In the genomic region with DNA sequence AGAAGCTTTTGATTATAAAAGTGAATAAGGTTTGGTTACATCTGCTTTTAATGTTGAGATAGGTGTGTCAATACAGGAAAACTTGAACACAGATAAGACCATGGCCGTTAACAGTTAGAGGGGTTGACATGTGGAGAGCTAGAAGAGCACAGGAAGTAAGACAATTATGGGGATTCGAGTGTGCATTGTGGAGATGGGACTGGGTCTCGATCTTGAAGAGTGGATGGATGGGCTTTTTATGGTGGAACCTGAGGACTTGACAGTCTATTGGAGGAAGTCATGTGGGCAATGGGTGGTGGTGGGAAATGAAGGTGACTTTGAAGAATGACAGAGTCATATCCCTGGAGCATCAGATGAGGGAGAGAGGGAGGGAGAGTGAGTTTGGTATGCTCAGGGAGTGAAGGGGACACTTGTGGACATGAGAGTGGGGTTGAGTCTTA, we compare ENCODE assay signal across 12 cellular contexts. TPM values are rescaled to one million over a fixed set of nuclear protein-coding genes. Genes with fewer than 3 reads are reported as not detected.
DNase-seq lines count a peak whose midpoint lies in the region; ATAC-seq lines count a peak whose summit lies in the region.
"Had no signal": no experiment of that assay in that cellular context is flagged by ENCODE, and none has a peak within 500 bp of the region (broad histone marks: within the 10 kb centered on the region; RNA-seq: fewer than 3 reads in every experiment).

No MANE protein-coding gene starts in this region.

- H2BK5ac ChIP-seq in trophoblast cell (ENCODE audit: low read depth, low read length, poor library complexity) = no peak overlapping the region

- no peak for ATAC-seq in activated naive CD8-positive, alpha-beta T cell treated with anti-CD3 and anti-CD28 coated beads, Interleukin-2, amount 50 U/mL, for 24 hours
- ATAC-seq in left colon (no peak), left lobe of liver (no peak), GM21576 (IDR thresholded peaks at IDR 0.05; ENCODE audit: unreplicated experiment) (no peak)

- no peak overlapping the region for H2AFZ ChIP-seq in trophoblast cell (ENCODE audit: insufficient read depth, low read length, poor library complexity)

- no peak overlapping the region for H3K4me3 ChIP-seq in trophoblast cell (ENCODE audit: low read depth, low read length)
- H3K4me3 ChIP-seq: ascending aorta, HAP-1 had no signal

- no peak overlapping the region for H4K91ac ChIP-seq in trophoblast cell (ENCODE audit: low read depth, low read length)

- H2AK5ac ChIP-seq in trophoblast cell (ENCODE audit: low read length) = no peak overlapping the region

- H3K4me1 ChIP-seq in trophoblast cell (ENCODE audit: control insufficient read depth in 1 of 2, insufficient read depth in 2 of 2, low read length in 2 of 2) = peaks cover 4 to 7% of the 10 kb centered on the region in 2 experiments

- H3K4me3 Mint-ChIP-seq in activated T-cell treated with anti-CD3 and anti-CD28 coated beads, Interleukin-2, amount 50 U/mL, for 24 hours = peak overlapping the region; percentile 0
- H3K4me3 Mint-ChIP-seq in activated naive CD8-positive, alpha-beta T cell treated with anti-CD3 and anti-CD28 coated beads, Interleukin-2, amount 50 U/mL, for 24 hours = no peak overlapping the region

- H3K23ac ChIP-seq in trophoblast cell (ENCODE audit: low read length) = no peak overlapping the region

- no peak for DNase-seq in activated T-cell treated with anti-CD3 and anti-CD28 coated beads, Interleukin-2, amount 50 U/mL, for 24 hours
- DNase-seq in activated T-cell treated with anti-CD3 and anti-CD28 coated beads for 4 hours (no peak), trophoblast cell (no peak), left colon (no peak), left lobe of liver (ENCODE audit: low spot score) (no peak)
- DNase-seq in activated naive CD8-positive, alpha-beta T cell treated with anti-CD3 and anti-CD28 coated beads, Interleukin-2, amount 50 U/mL, for 24 hours = no peak
- DNase-seq: DMS 273 treated with DMSO at 0.1 percent for 48 hours, T-helper 9 cell had no signal

- H4K8ac ChIP-seq in trophoblast cell (ENCODE audit: low read depth, low read length) = no peak overlapping the region

- H3K27me3 Mint-ChIP-seq in activated T-cell treated with anti-CD3 and anti-CD28 coated beads, Interleukin-2, amount 50 U/mL, for 24 hours = no peaks in the 10 kb centered on the region
- no peaks in the 10 kb centered on the region for H3K27me3 Mint-ChIP-seq in activated naive CD8-positive, alpha-beta T cell treated with anti-CD3 and anti-CD28 coated beads, Interleukin-2, amount 50 U/mL, for 24 hours

- H3K18ac ChIP-seq in trophoblast cell (ENCODE audit: low read length) = no peak overlapping the region

- no peak overlapping the region for H3K14ac ChIP-seq in trophoblast cell (ENCODE audit: low read length)

- H3K79me2 ChIP-seq in trophoblast cell (ENCODE audit: control insufficient read depth, insufficient read depth, low read length, poor library complexity) = peaks cover 35% of the 10 kb centered on the region

- H2BK120ac ChIP-seq in trophoblast cell (ENCODE audit: insufficient read depth, low read length, poor library complexity) = no peak overlapping the region

- no peaks in the 10 kb centered on the region for H3K9me3 ChIP-seq in KOPT-K1 (ENCODE audit: insufficient read depth, low read length, poor library complexity, severe bottlenecking)
- no peaks in the 10 kb centered on the region for H3K9me3 ChIP-seq in trophoblast cell (ENCODE audit: insufficient read depth, low read depth, low read length)
- H3K9me3 ChIP-seq: ascending aorta, HAP-1 had no signal

- H3K27ac ChIP-seq in KOPT-K1 (ENCODE audit: low read depth, low read length, poor library complexity, severe bottlenecking) (peak overlapping the region; percentile 55), trophoblast cell (ENCODE audit: low read depth, low read length) (no peak overlapping the region)
- H3K27ac ChIP-seq: ascending aorta had no signal

- no peak overlapping the region for H3K9ac ChIP-seq in trophoblast cell (ENCODE audit: low read length)

- H2BK12ac ChIP-seq in trophoblast cell (ENCODE audit: low read length) = no peak overlapping the region

- H3K36me3 Mint-ChIP-seq in activated T-cell treated with anti-CD3 and anti-CD28 coated beads, Interleukin-2, amount 50 U/mL, for 24 hours (ENCODE audit: low read depth) = peaks cover 36% of the 10 kb centered on the region
- peaks cover 23% of the 10 kb centered on the region for H3K36me3 Mint-ChIP-seq in activated naive CD8-positive, alpha-beta T cell treated with anti-CD3 and anti-CD28 coated beads, Interleukin-2, amount 50 U/mL, for 24 hours (ENCODE audit: low read depth)

- no peak overlapping the region for H4K12ac ChIP-seq in trophoblast cell (ENCODE audit: low read depth, low read length)

- no peaks in the 10 kb centered on the region for H3K36me3 ChIP-seq in KOPT-K1 (ENCODE audit: insufficient read depth, low read length)
- no peaks in the 10 kb centered on the region for H3K36me3 ChIP-seq in trophoblast cell (ENCODE audit: control insufficient read depth in 1 of 2, insufficient read depth in 2 of 2, low read length in 2 of 2)
- H3K36me3 ChIP-seq: ascending aorta, HAP-1 had no signal

- WGBS in trophoblast cell (ENCODE audit: extremely low coverage, insufficient coverage, insufficient read length) = no CpG with 5 or more reads among the region's 3 CpGs

- H3K27ac Mint-ChIP-seq in activated T-cell treated with anti-CD3 and anti-CD28 coated beads, Interleukin-2, amount 50 U/mL, for 24 hours = peak overlapping the region; percentile 84
- peak overlapping the region; percentile 46 for H3K27ac Mint-ChIP-seq in activated naive CD8-positive, alpha-beta T cell treated with anti-CD3 and anti-CD28 coated beads, Interleukin-2, amount 50 U/mL, for 24 hours

- H3K9me3 Mint-ChIP-seq in activated T-cell treated with anti-CD3 and anti-CD28 coated beads, Interleukin-2, amount 50 U/mL, for 24 hours = peaks cover 5% of the 10 kb centered on the region
- H3K9me3 Mint-ChIP-seq in activated naive CD8-positive, alpha-beta T cell treated with anti-CD3 and anti-CD28 coated beads, Interleukin-2, amount 50 U/mL, for 24 hours = peaks cover 3% of the 10 kb centered on the region

- peaks cover 85% of the 10 kb centered on the region for H3K4me1 Mint-ChIP-seq in activated T-cell treated with anti-CD3 and anti-CD28 coated beads, Interleukin-2, amount 50 U/mL, for 24 hours (ENCODE audit: low read depth)
- peaks cover 82% of the 10 kb centered on the region for H3K4me1 Mint-ChIP-seq in activated naive CD8-positive, alpha-beta T cell treated with anti-CD3 and anti-CD28 coated beads, Interleukin-2, amount 50 U/mL, for 24 hours

- peak overlapping the region; percentile 50 for H3K4ac ChIP-seq in trophoblast cell (ENCODE audit: low read depth, low read length)

- H3K27me3 ChIP-seq in trophoblast cell (ENCODE audit: insufficient read depth, low read length) = no peaks in the 10 kb centered on the region
- H3K27me3 ChIP-seq: ascending aorta had no signal

- intact Hi-C loops in left colon (cut with DNase I, micrococcal nuclease) = no loop called here

- H3K4me2 ChIP-seq in trophoblast cell (ENCODE audit: low read length) = no peak overlapping the region

- no peaks in the 10 kb centered on the region for H3K79me1 ChIP-seq in trophoblast cell (ENCODE audit: low read length)

RNA-seq across cellular contexts. Expression of a gene that starts 12.1 kb away (rescaled TPM):
- polyA plus RNA-seq in trophoblast cell (2013) = 25.1 and 25.7 TPM in 2 replicates
- total RNA-seq in left colon = 10 to 100 TPM; 62.0 to 62.1 TPM
- total RNA-seq in left lobe of liver = 21.6 TPM
